1 cellular context compared by ENCODE assay signal in genomic region chr11:61586792-61587430, GRCh38.
TF ChIP-seq lines count a peak whose summit lies in the region.

No MANE protein-coding gene starts in this region.

TF ChIP-seq in HepG2, 621 proteins besides CTCF, POLR2A, EP300 and RAD21:
- no peak for TF ChIP-seq TCF7L2 (IDR thresholded peaks at IDR 0.05; ENCODE audit: low read depth, low read length)
- no peak for TF ChIP-seq ZMYM2 (CRISPR knock-in tag; IDR thresholded peaks at IDR 0.05)
- no peak for TF ChIP-seq ZNF879 (CRISPR knock-in tag; IDR thresholded peaks at IDR 0.05)
- TF ChIP-seq ZNF556 (CRISPR knock-in tag; IDR thresholded peaks at IDR 0.05; ENCODE audit: borderline replicate concordance) = no peak
- no peak for TF ChIP-seq PAWR (CRISPR knock-in tag; IDR thresholded peaks at IDR 0.05; ENCODE audit: borderline replicate concordance)
- no peak for TF ChIP-seq TEAD2 (CRISPR knock-in tag; IDR thresholded peaks at IDR 0.05)
- no peak for TF ChIP-seq ZNF318 (CRISPR knock-in tag; IDR thresholded peaks at IDR 0.05)
- no peak for TF ChIP-seq ZNF850 (CRISPR knock-in tag; conservative IDR thresholded peaks at IDR 0.05)
- TF ChIP-seq ELF1 (CRISPR knock-in tag; IDR thresholded peaks at IDR 0.05) = no peak
